ENCODE assay signal across 1 cellular context in genomic region chr20:17873410-17874270, GRCh38.
A peak's percentile ranks its signal among the peaks of the same experiment; 100 is the strongest.
TF ChIP-seq lines count a peak whose summit lies in the region.

No MANE protein-coding gene starts in this region.

TF ChIP-seq in HepG2, 621 proteins besides CTCF, POLR2A, EP300 and RAD21 (continued from another document and continues in another):
- TF ChIP-seq PATZ1 (CRISPR knock-in tag; IDR thresholded peaks at IDR 0.05) (peak; percentile 60), ZNF703 (CRISPR knock-in tag; IDR thresholded peaks at IDR 0.05; ENCODE audit: borderline replicate concordance) (no peak), ZNF253 (CRISPR knock-in tag; IDR thresholded peaks at IDR 0.05; ENCODE audit: borderline replicate concordance) (no peak), ZNF704 (CRISPR knock-in tag; IDR thresholded peaks at IDR 0.05; ENCODE audit: borderline replicate concordance) (no peak), RORA (CRISPR knock-in tag; IDR thresholded peaks at IDR 0.05) (no peak), FOXC1 (CRISPR knock-in tag; IDR thresholded peaks at IDR 0.05; ENCODE audit: borderline replicate concordance) (0 out of 2 replicates have a peak, but pooled peaks have one; percentile 31), STAT6 (CRISPR knock-in tag; IDR thresholded peaks at IDR 0.05; ENCODE audit: borderline replicate concordance) (peak; percentile 32; the same call in 1 of the 2 replicates), FOXK2 (IDR thresholded peaks at IDR 0.05) (no peak), ATF2 (CRISPR knock-in tag; IDR thresholded peaks at IDR 0.05) (peak; percentile 51), KLF13 (CRISPR knock-in tag; IDR thresholded peaks at IDR 0.05) (no peak), ZBTB2 (CRISPR knock-in tag; IDR thresholded peaks at IDR 0.05; ENCODE audit: low read depth) (no peak), ZBTB7A (CRISPR knock-in tag; IDR thresholded peaks at IDR 0.05) (peak; percentile 65; the same call in 1 of the 2 replicates), HOMEZ (CRISPR knock-in tag; IDR thresholded peaks at IDR 0.05; ENCODE audit: low read depth) (peak; percentile 11; the same call in 1 of the 2 replicates), CEBPB (IDR thresholded peaks at IDR 0.05; ENCODE audit: borderline replicate concordance, low read depth, low read length) (no peak), ZNF607 (CRISPR knock-in tag; IDR thresholded peaks at IDR 0.05; ENCODE audit: borderline replicate concordance) (no peak), LRRFIP1 (CRISPR knock-in tag; conservative IDR thresholded peaks at IDR 0.05) (0 out of 2 replicates have a peak, but pooled peaks have one; percentile 47), HNF1B (CRISPR knock-in tag; IDR thresholded peaks at IDR 0.05) (no peak), RXRA (CRISPR knock-in tag; IDR thresholded peaks at IDR 0.05) (peak; percentile 48; the same call in 1 of the 2 replicates), PRMT3 (CRISPR knock-in tag; IDR thresholded peaks at IDR 0.05; ENCODE audit: borderline replicate concordance, low read depth) (no peak), HDAC2 (CRISPR knock-in tag; IDR thresholded peaks at IDR 0.05) (peak; percentile 44; the same call in 1 of the 2 replicates), ZNF503 (CRISPR knock-in tag; IDR thresholded peaks at IDR 0.05) (no peak), KLF15 (CRISPR knock-in tag; IDR thresholded peaks at IDR 0.05; ENCODE audit: borderline replicate concordance) (no peak), CCAR2 (optimal IDR thresholded peaks at IDR 0.05; ENCODE audit: low read depth, low read length) (no peak), HMGXB4 (CRISPR knock-in tag; IDR thresholded peaks at IDR 0.05; ENCODE audit: borderline replicate concordance in 1 of 2, low read depth in 1 of 2) (peak; percentile 7 to 44; a peak in 2 of 4 replicates), EED (CRISPR knock-in tag; IDR thresholded peaks at IDR 0.05) (no peak), ZNF414 (CRISPR knock-in tag; IDR thresholded peaks at IDR 0.05) (peak; percentile 60; the same call in 1 of the 2 replicates), ZNF724P (CRISPR knock-in tag; IDR thresholded peaks at IDR 0.05; ENCODE audit: borderline replicate concordance) (no peak), TCF12 (IDR thresholded peaks at IDR 0.05) (no peak), TCF12 (CRISPR knock-in tag; IDR thresholded peaks at IDR 0.05) (peak; percentile 89; the same call in 1 of the 2 replicates), RBAK (CRISPR knock-in tag; IDR thresholded peaks at IDR 0.05) (no peak), ZNF691 (CRISPR knock-in tag; IDR thresholded peaks at IDR 0.05; ENCODE audit: borderline replicate concordance, low read depth) (0 out of 2 replicates have a peak, but pooled peaks have one; percentile 29), POLR2AphosphoS5 (IDR thresholded peaks at IDR 0.05; ENCODE audit: low read depth, low read length) (peak; percentile 59), ZNF205 (CRISPR knock-in tag; IDR thresholded peaks at IDR 0.05) (peak; percentile 30; the same call in 1 of the 2 replicates), KDM6A (CRISPR knock-in tag; IDR thresholded peaks at IDR 0.05; ENCODE audit: low read depth) (0 out of 2 replicates have a peak, but pooled peaks have one; percentile 12), ZNF263 (CRISPR knock-in tag; IDR thresholded peaks at IDR 0.05) (0 out of 2 replicates have a peak, but pooled peaks have one; percentile 16)
